Comparison of ENCODE assay signal across 13 cellular contexts in the genomic region with DNA sequence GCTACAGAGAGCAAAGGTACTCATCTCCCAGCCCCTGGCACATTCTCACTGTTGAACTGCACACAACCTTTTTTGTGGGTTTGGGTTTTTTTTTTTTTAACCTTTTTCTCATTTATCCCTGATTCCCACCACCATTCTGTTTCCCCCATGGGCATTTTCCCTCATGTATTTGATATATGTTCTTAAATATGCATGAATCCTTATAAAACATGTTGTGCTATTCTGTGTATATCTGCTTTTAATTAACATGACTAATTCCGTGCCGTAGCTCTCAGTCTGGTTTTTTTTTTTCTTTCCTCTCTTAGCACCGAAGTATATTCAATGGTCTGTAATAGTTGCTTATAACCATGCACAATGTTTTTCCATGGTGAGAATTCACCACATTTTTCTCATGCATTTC.
"Had no signal": no experiment of that assay in that cellular context is flagged by ENCODE, and none has a peak within 500 bp of the region (broad histone marks: within the 10 kb centered on the region; RNA-seq: fewer than 3 reads in every experiment).

No MANE protein-coding gene starts in this region.

- DNase-seq: activated CD4-positive, alpha-beta T cell treated with anti-CD3 and anti-CD28 coated beads, Interleukin-2, amount 50 U/mL, for 48 hours; activated gamma-delta T cell; adrenal gland; cerebellar nuclear complex; cortex of kidney; effector CD8-positive, alpha-beta T cell; kidney; midbrain; spleen; stimulated activated CD4-positive, alpha-beta T cell treated with anti-CD3 and anti-CD28 coated beads, Interleukin-4, amount 100 ng/mL, for 4 hours had no signal

- ATAC-seq: left lobe of liver; stimulated activated memory B cell treated with anti-CD40 and anti-IgM and Interleukin-4, amounts not matched to agents 10 μg/mL and 1 μg/mL and 100 μg/mL, for 72 hours; upper lobe of right lung had no signal
